11 cellular contexts compared by ENCODE assay signal in genomic region chr14:96225745-96226151, GRCh38. TPM values are rescaled to one million over a fixed set of nuclear protein-coding genes. Genes with fewer than 3 reads are reported as not detected.
A peak's percentile ranks its signal among the peaks of the same experiment; 100 is the strongest.
DNase-seq lines count a peak whose midpoint lies in the region; ATAC-seq and TF ChIP-seq lines count a peak whose summit lies in the region.
"Had no signal": no experiment of that assay in that cellular context is flagged by ENCODE, and none has a peak within 500 bp of the region (broad histone marks: within the 10 kb centered on the region; RNA-seq: fewer than 3 reads in every experiment).

No MANE protein-coding gene starts in this region.

- no peaks in the 10 kb centered on the region for H3F3A ChIP-seq in PC-3 (ENCODE audit: low read length, unreplicated experiment)

- H3K9me3 ChIP-seq in PC-3 (ENCODE audit: low read length) = no peaks in the 10 kb centered on the region

- H3K36me3 ChIP-seq in PC-3 (ENCODE audit: low read depth, low read length) = no peaks in the 10 kb centered on the region

- no TSS peak for BruUV-seq in PC-3 (replicated peaks; lab: Mats Ljungman, UMichigan)

- H3K9me3 Mint-ChIP-seq in progenitor cell of endocrine pancreas (ENCODE audit: low read depth) = peaks cover 7% of the 10 kb centered on the region
- H3K9me3 Mint-ChIP-seq in activated T-helper 17 cell treated with anti-CD3 and anti-CD28 coated beads, Interleukin-2, amount 50 U/mL, for 72 hours = no peaks in the 10 kb centered on the region
- H3K9me3 Mint-ChIP-seq in activated naive CD8-positive, alpha-beta T cell treated with anti-CD3 and anti-CD28 coated beads, Interleukin-2, amount 50 U/mL, for 24 hours = no peaks in the 10 kb centered on the region

- DNase-seq in Daoy (ENCODE audit: low read depth) (peak; percentile 63), PC-3 (peak; percentile 62), fibroblast of mammary gland (ENCODE audit: low read depth) (peak; percentile 63), progenitor cell of endocrine pancreas (ENCODE audit: low spot score, unreplicated experiment) (peak; percentile 39), C1 segment of cervical spinal cord (lab: John Stamatoyannopoulos, UW) (no peak), GDM1 (lab: John Stamatoyannopoulos, UW) (no peak)
- no peak for DNase-seq in activated naive CD8-positive, alpha-beta T cell treated with anti-CD3 and anti-CD28 coated beads, Interleukin-2, amount 50 U/mL, for 24 hours
- DNase-seq: activated B cell treated with CpG ODN at 0.5 μM for 24 hours; anterior cingulate cortex; stimulated activated CD4-positive, alpha-beta T cell treated with anti-CD3 and anti-CD28 coated beads, Interleukin-2, amount 100 ng/mL, for 24 hours had no signal

- no peak overlapping the region for H3K27ac ChIP-seq in PC-3 (ENCODE audit: low read length)

- CTCF ChIA-PET in PC-3 (lab: Charles Lee) = interaction anchor here (0.8 kb wide), 1 partner anchor 49 kb away, joined by 3 read pairs; no protein-coding TSS in a partner anchor

- H3K4me1 ChIP-seq in PC-3 (ENCODE audit: insufficient read depth, low read length) = no peaks in the 10 kb centered on the region

- no peaks in the 10 kb centered on the region for H3K36me3 Mint-ChIP-seq in progenitor cell of endocrine pancreas (ENCODE audit: insufficient read depth)
- no peaks in the 10 kb centered on the region for H3K36me3 Mint-ChIP-seq in activated T-helper 17 cell treated with anti-CD3 and anti-CD28 coated beads, Interleukin-2, amount 50 U/mL, for 72 hours (ENCODE audit: low read depth)
- no peaks in the 10 kb centered on the region for H3K36me3 Mint-ChIP-seq in activated naive CD8-positive, alpha-beta T cell treated with anti-CD3 and anti-CD28 coated beads, Interleukin-2, amount 50 U/mL, for 24 hours (ENCODE audit: low read depth)

- POLR2A ChIA-PET in PC-3 (lab: Charles Lee; ENCODE audit: unreplicated experiment) = interaction anchor here (0.6 kb wide), 1 partner anchor 33 kb away, joined by 3 read pairs; no protein-coding TSS in a partner anchor

- intact Hi-C loops in PC-3 (cut with micrococcal nuclease) = no loop called here

- no peak overlapping the region for H3K27ac Mint-ChIP-seq in progenitor cell of endocrine pancreas
- H3K27ac Mint-ChIP-seq in activated T-helper 17 cell treated with anti-CD3 and anti-CD28 coated beads, Interleukin-2, amount 50 U/mL, for 72 hours = no peak overlapping the region
- no peak overlapping the region for H3K27ac Mint-ChIP-seq in activated naive CD8-positive, alpha-beta T cell treated with anti-CD3 and anti-CD28 coated beads, Interleukin-2, amount 50 U/mL, for 24 hours
- H3K27ac Mint-ChIP-seq: activated B cell treated with CpG ODN at 0.5 μM for 24 hours had no signal

- H3K79me2 ChIP-seq in PC-3 (ENCODE audit: low read length) = no peaks in the 10 kb centered on the region

- no peak overlapping the region for H3K4me3 Mint-ChIP-seq in progenitor cell of endocrine pancreas (ENCODE audit: low read depth)
- H3K4me3 Mint-ChIP-seq in activated T-helper 17 cell treated with anti-CD3 and anti-CD28 coated beads, Interleukin-2, amount 50 U/mL, for 72 hours = no peak overlapping the region
- H3K4me3 Mint-ChIP-seq in activated naive CD8-positive, alpha-beta T cell treated with anti-CD3 and anti-CD28 coated beads, Interleukin-2, amount 50 U/mL, for 24 hours = no peak overlapping the region
- H3K4me3 Mint-ChIP-seq: activated B cell treated with CpG ODN at 0.5 μM for 24 hours had no signal

- no peaks in the 10 kb centered on the region for H4K20me1 ChIP-seq in PC-3 (ENCODE audit: low read length)

- no peak overlapping the region for H3K9ac ChIP-seq in PC-3 (ENCODE audit: low read length)

- TF ChIP-seq CTCF in PC-3 (conservative IDR thresholded peaks at IDR 0.05; ENCODE audit: low read depth, low read length) = 0 out of 2 replicates have a peak, but pooled peaks have one; percentile 22
- TF ChIP-seq CTCF in fibroblast of mammary gland (conservative IDR thresholded peaks at IDR 0.05; ENCODE audit: control insufficient read depth, insufficient read depth, low read depth, low read length) = peak; percentile 35
- peak; percentile 39 for TF ChIP-seq CTCF in progenitor cell of endocrine pancreas (IDR thresholded peaks at IDR 0.05; ENCODE audit: unreplicated experiment)

- H2AFZ ChIP-seq in PC-3 (ENCODE audit: low read length) = no peak overlapping the region

- peak; percentile 54 for ATAC-seq in PC-3
- ATAC-seq in activated T-helper 17 cell treated with anti-CD3 and anti-CD28 coated beads, Interleukin-2, amount 50 U/mL, for 72 hours (replicated peaks) = no peak
- no peak for ATAC-seq in activated naive CD8-positive, alpha-beta T cell treated with anti-CD3 and anti-CD28 coated beads, Interleukin-2, amount 50 U/mL, for 24 hours

- peaks cover 4% of the 10 kb centered on the region for H3K4me1 Mint-ChIP-seq in progenitor cell of endocrine pancreas (ENCODE audit: low read depth)
- no peaks in the 10 kb centered on the region for H3K4me1 Mint-ChIP-seq in activated T-helper 17 cell treated with anti-CD3 and anti-CD28 coated beads, Interleukin-2, amount 50 U/mL, for 72 hours
- H3K4me1 Mint-ChIP-seq in activated naive CD8-positive, alpha-beta T cell treated with anti-CD3 and anti-CD28 coated beads, Interleukin-2, amount 50 U/mL, for 24 hours = no peaks in the 10 kb centered on the region
- H3K4me1 Mint-ChIP-seq: activated B cell treated with CpG ODN at 0.5 μM for 24 hours had no signal

- H3K27me3 ChIP-seq in PC-3 (ENCODE audit: low read length) = peaks cover 15% of the 10 kb centered on the region

- no peak overlapping the region for H3K4me2 ChIP-seq in PC-3 (ENCODE audit: low read length)

- H3K27me3 Mint-ChIP-seq in progenitor cell of endocrine pancreas = no peaks in the 10 kb centered on the region
- H3K27me3 Mint-ChIP-seq in activated T-helper 17 cell treated with anti-CD3 and anti-CD28 coated beads, Interleukin-2, amount 50 U/mL, for 72 hours = peaks cover 7% of the 10 kb centered on the region
- peaks cover 5% of the 10 kb centered on the region for H3K27me3 Mint-ChIP-seq in activated naive CD8-positive, alpha-beta T cell treated with anti-CD3 and anti-CD28 coated beads, Interleukin-2, amount 50 U/mL, for 24 hours

- H3K4me3 ChIP-seq in PC-3 (ENCODE audit: low read length) (no peak overlapping the region), fibroblast of mammary gland (ENCODE audit: control insufficient read depth, low read depth, low read length) (no peak overlapping the region)

- H3K9me2 ChIP-seq in PC-3 (replicated peaks; ENCODE audit: low read length) = no peaks in the 10 kb centered on the region

RNA-seq across cellular contexts. Expression of gene BDKRB2, which starts 21.1 kb away (rescaled TPM):
- total RNA-seq in Daoy (2014; rRNA removed; shearing (Covaris generic)) = 4.6 and 8.5 TPM in 2 replicates
- 0.06 and 0.07 TPM in 2 replicates for total RNA-seq in PC-3 (2014; rRNA removed)
- 0.36 and 0.42 TPM in 2 replicates for total RNA-seq in progenitor cell of endocrine pancreas
- total RNA-seq in activated T-helper 17 cell treated with anti-CD3 and anti-CD28 coated beads, Interleukin-2, amount 50 U/mL, for 72 hours = not detected
- total RNA-seq: activated B cell treated with CpG ODN at 0.5 μM for 24 hours had no signal

RNA-seq across cellular contexts. Expression of gene BDKRB1, which starts 30.3 kb away (rescaled TPM):
- 0.97 and 1.5 TPM in 2 replicates for total RNA-seq in Daoy (2014; rRNA removed; shearing (Covaris generic))
- total RNA-seq in PC-3 (2014; rRNA removed) (0.69 TPM in 1 of 2 replicates, not detected in the other), progenitor cell of endocrine pancreas (not detected in 2 replicates)
- total RNA-seq in activated T-helper 17 cell treated with anti-CD3 and anti-CD28 coated beads, Interleukin-2, amount 50 U/mL, for 72 hours = not detected
- total RNA-seq: activated B cell treated with CpG ODN at 0.5 μM for 24 hours had no signal

Comparison
In these comparisons a context has a peak if more than half of its experiments do, and no peak if none do; other contexts are left out.
1. DNase-seq: peak in Daoy (single experiment), PC-3 (single experiment), fibroblast of mammary gland (single experiment) and progenitor cell of endocrine pancreas (single experiment); none in C1 segment of cervical spinal cord (0 of 14), GDM1 (single experiment) and activated naive CD8-positive, alpha-beta T cell treated with anti-CD3 and anti-CD28 coated beads, Interleukin-2, amount 50 U/mL, for 24 hours (single experiment).
2. Peak in every context shown above with its lines, with median percentiles within 50 percentile points of each other: CTCF ChIP-seq.